10 cellular contexts compared by ENCODE assay signal in the genomic region with DNA sequence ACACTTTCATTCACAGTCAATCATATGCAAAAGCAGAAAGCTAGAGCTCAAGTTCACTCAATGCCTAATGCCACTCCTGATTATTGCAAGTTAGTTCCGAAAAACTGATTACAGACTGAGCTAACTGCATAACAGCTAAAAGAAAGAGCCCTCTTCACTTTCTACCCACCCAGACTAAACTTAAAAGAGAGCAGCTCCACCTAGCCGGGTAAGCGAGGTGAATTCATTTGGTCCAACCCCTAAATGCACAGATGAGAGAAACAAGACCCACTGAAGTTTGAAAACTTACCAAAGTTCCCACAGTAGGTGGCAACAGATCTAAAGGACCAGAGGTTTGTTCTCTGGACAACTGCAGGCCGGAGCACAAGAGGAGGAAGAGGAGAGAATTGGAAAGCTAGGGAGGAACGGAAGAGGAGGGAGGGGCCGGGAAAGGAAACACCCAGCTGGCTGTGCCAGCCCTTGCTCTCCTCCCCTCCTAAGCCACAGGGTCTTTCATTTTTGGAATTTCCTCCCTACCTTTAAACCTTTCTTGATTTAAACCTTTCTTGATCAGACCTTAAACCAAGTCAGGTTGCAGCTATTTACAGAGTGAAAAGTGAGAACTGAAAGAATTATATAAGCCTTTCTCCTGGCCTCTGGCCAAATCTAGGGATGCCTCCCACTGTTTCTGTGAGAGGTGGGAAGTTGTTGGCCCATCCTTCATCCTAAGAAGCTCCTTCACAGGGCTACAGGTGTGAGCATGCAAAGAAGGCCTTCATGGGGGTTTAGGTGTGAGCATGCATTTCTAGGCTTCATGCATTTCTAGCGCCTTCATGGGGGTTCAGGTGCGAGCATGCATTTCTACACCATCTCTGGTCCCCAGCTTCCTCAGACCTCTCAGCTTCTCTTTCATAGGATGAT.
A peak's percentile ranks its signal among the peaks of the same experiment; 100 is the strongest.
DNase-seq lines count a peak whose midpoint lies in the region; ATAC-seq and TF ChIP-seq lines count a peak whose summit lies in the region.
"Had no signal": no experiment of that assay in that cellular context is flagged by ENCODE, and none has a peak within 500 bp of the region (broad histone marks: within the 10 kb centered on the region; RNA-seq: fewer than 3 reads in every experiment).

No MANE protein-coding gene starts in this region.

- H3F3A ChIP-seq in neural progenitor cell (ENCODE audit: low read depth) = peaks cover 8% of the 10 kb centered on the region

- no peak overlapping the region for H3K9ac ChIP-seq in neural progenitor cell

- H3K27ac Mint-ChIP-seq in T-cell (peak overlapping the region; percentile 77 to 89), neural progenitor cell (no peak overlapping the region)

- WGBS in esophagus, 2 donors = 51 to 55% methylated on average over 8 of the region's 8 CpGs

- H3K36me3 ChIP-seq in esophagus (ENCODE audit: control insufficient read depth in 2 of 2, insufficient read depth in 2 of 2, low read length in 1 of 2) = peaks cover 0 to 2% of the 10 kb centered on the region in 2 donors
- no peaks in the 10 kb centered on the region for H3K36me3 ChIP-seq in neural progenitor cell
- H3K36me3 ChIP-seq: Peyer's patch had no signal

- no peaks in the 10 kb centered on the region for H3K79me2 ChIP-seq in neural progenitor cell (ENCODE audit: low read depth)

- TF ChIP-seq CTCF in neural progenitor cell (IDR thresholded peaks at IDR 0.05) = no peak

- POLR2A ChIA-PET in T-cell (lab: Charles Lee) = interaction anchor here in 1 of 2 donors (0.5 to 0.6 kb wide), 2 partner anchors 69 to 121 kb away, joined by 3 to 4 read pairs; no protein-coding TSS in a partner anchor

- H3K36me3 Mint-ChIP-seq in T-cell (no peaks in the 10 kb centered on the region), neural progenitor cell (no peaks in the 10 kb centered on the region)

- H3K27me3 ChIP-seq in esophagus (ENCODE audit: control insufficient read depth in 1 of 2, insufficient read depth in 2 of 2, low read length in 2 of 2) = no peaks in the 10 kb centered on the region
- no peaks in the 10 kb centered on the region for H3K27me3 ChIP-seq in neural progenitor cell
- H3K27me3 ChIP-seq: Peyer's patch had no signal

- peaks cover 0 to 5% of the 10 kb centered on the region in 2 donors for H3K4me1 ChIP-seq in esophagus (ENCODE audit: control insufficient read depth in 2 of 2, insufficient read depth in 2 of 2, low read length in 1 of 2)
- peaks cover 29% of the 10 kb centered on the region for H3K4me1 ChIP-seq in neural progenitor cell
- H3K4me1 ChIP-seq: Peyer's patch had no signal

- H3K4me3 ChIP-seq in esophagus (ENCODE audit: low read depth in 1 of 2, low read length in 2 of 2) (peak overlapping the region; percentile 12 to 45), neural progenitor cell (no peak overlapping the region)

- peak; percentile 31 for DNase-seq in Caki2 (ENCODE audit: low read depth)
- no peak for DNase-seq in T-cell
- DNase-seq in neural progenitor cell (ENCODE audit: low spot score) = no peak
- no peak for DNase-seq in activated CD8-positive, alpha-beta memory T cell treated with anti-CD3 and anti-CD28 coated beads for 24 hours
- no peak for DNase-seq in DMS153 (lab: John Stamatoyannopoulos, UW)
- no peak for DNase-seq in NCI-H146 (lab: John Stamatoyannopoulos, UW)
- DNase-seq: activated effector memory CD4-positive, alpha-beta T cell treated with Interleukin-2 at 50 U/mL for 16 hours; Peyer's patch had no signal

- no peaks in the 10 kb centered on the region for H3K27me3 Mint-ChIP-seq in T-cell
- no peaks in the 10 kb centered on the region for H3K27me3 Mint-ChIP-seq in neural progenitor cell (ENCODE audit: insufficient read depth, low read depth)

- H3K4me2 ChIP-seq in neural progenitor cell = peak overlapping the region; percentile 35

- no peaks in the 10 kb centered on the region for H3K9me3 ChIP-seq in esophagus (ENCODE audit: control insufficient read depth in 2 of 2, insufficient read depth in 1 of 2, low read depth in 1 of 2, low read length in 1 of 2)
- H3K9me3 ChIP-seq in neural progenitor cell (ENCODE audit: low read depth) = no peaks in the 10 kb centered on the region
- H3K9me3 ChIP-seq: Peyer's patch had no signal

- in situ Hi-C loops in Caki2 (cut with HindIII; ENCODE audit: low pct_unique_long_range_greater_than_20kb, low sequenced_read_pairs) = no loop called here

- H3K27ac ChIP-seq in esophagus (ENCODE audit: low read depth in 2 of 2, low read length in 1 of 2) (peak overlapping the region; percentile 7 to 70), neural progenitor cell (peak overlapping the region; percentile 37)
- H3K27ac ChIP-seq: Peyer's patch had no signal

- no peaks in the 10 kb centered on the region for H3K9me3 Mint-ChIP-seq in T-cell
- no peaks in the 10 kb centered on the region for H3K9me3 Mint-ChIP-seq in neural progenitor cell

- CTCF ChIA-PET in T-cell (lab: Charles Lee) = interaction anchor here (0.6 to 2.7 kb wide), 7 partner anchors 13 to 209 kb away, joined by 4 to 11 read pairs (median 6); no protein-coding TSS in a partner anchor

- peak overlapping the region; percentile 53 for H2AFZ ChIP-seq in neural progenitor cell (replicated peaks)

- ATAC-seq in T-cell (replicated peaks in 1 of 4) = peak; percentile 54 to 70 (median 62)
- no peak for ATAC-seq in GM21576 (IDR thresholded peaks at IDR 0.05; ENCODE audit: unreplicated experiment)

- H4K20me1 ChIP-seq in neural progenitor cell (ENCODE audit: low read depth) = no peaks in the 10 kb centered on the region

- H3K4me3 Mint-ChIP-seq in T-cell = peak overlapping the region; percentile 41 to 74 (median 58)
- H3K4me3 Mint-ChIP-seq in neural progenitor cell = no peak overlapping the region

- peaks cover 21 to 30% (median 26%) of the 10 kb centered on the region in 3 donors for H3K4me1 Mint-ChIP-seq in T-cell
- H3K4me1 Mint-ChIP-seq in neural progenitor cell = peaks cover 25% of the 10 kb centered on the region
